19 cellular contexts compared by ENCODE assay signal in genomic region chr5:122673343-122673742, GRCh38.
A peak's percentile ranks its signal among the peaks of the same experiment; 100 is the strongest.
DNase-seq lines count a peak whose midpoint lies in the region; ATAC-seq and TF ChIP-seq lines count a peak whose summit lies in the region.
"Had no signal": no experiment of that assay in that cellular context is flagged by ENCODE, and none has a peak within 500 bp of the region (broad histone marks: within the 10 kb centered on the region; RNA-seq: fewer than 3 reads in every experiment).

No MANE protein-coding gene starts in this region.

- H3K4me3 ChIP-seq in astrocyte of the cerebellum (ENCODE audit: low read depth, low read length) = no peak overlapping the region
- no peak overlapping the region for H3K4me3 ChIP-seq in gastroesophageal sphincter
- H3K4me3 ChIP-seq: Peyer's patch, stomach, upper lobe of right lung had no signal

- H3K4me1 ChIP-seq in gastroesophageal sphincter = no peaks in the 10 kb centered on the region
- H3K4me1 ChIP-seq: Peyer's patch, stomach, upper lobe of right lung had no signal

- in situ Hi-C loops in astrocyte of the cerebellum (cut with HindIII; ENCODE audit: low sequenced_read_pairs) = no loop called here

- DNase-seq in AG20443 (ENCODE audit: low spot score) = peak; percentile 86
- DNase-seq in astrocyte of the cerebellum (ENCODE audit: low read depth) = peak; percentile 46
- peak; percentile 74 for DNase-seq in sciatic nerve (ENCODE audit: low spot score)
- no peak for DNase-seq in amniotic stem cell (lab: John Stamatoyannopoulos, UW)
- DNase-seq in activated T-cell treated with anti-CD3 and anti-CD28 coated beads, Interleukin-2, amount 50 U/mL, for 1 hour = no peak
- DNase-seq: activated CD4-positive, alpha-beta T cell treated with anti-CD3 and anti-CD28 coated beads, Interleukin-2, amount 10 ng/mL, durations not matched to agents 24 days and 14 days; activated naive CD8-positive, alpha-beta T cell treated with anti-CD3 and anti-CD28 coated beads, Interleukin-2, amount 10 ng/mL, durations not matched to agents 7 days and 5 days; caudate nucleus; mammary epithelial cell; MM.1S; NCI-H1417 treated with DMSO at 0.1 percent for 48 hours; NCI-H510A treated with DMSO at 0.1 percent for 48 hours; Peyer's patch; stimulated activated CD4-positive, alpha-beta T cell treated with anti-CD3 and anti-CD28 coated beads, Interleukin-12 subunit alpha, Interleukin-12 subunit beta, amount 100 ng/mL, for 4 hours; stomach; upper lobe of right lung had no signal

- peaks cover 5% of the 10 kb centered on the region for H3K27me3 ChIP-seq in gastroesophageal sphincter
- H3K27me3 ChIP-seq: Peyer's patch, upper lobe of right lung had no signal

- ATAC-seq in gastroesophageal sphincter = peak; percentile 65
- ATAC-seq in sciatic nerve = peak; percentile 98
- ATAC-seq in GM19395 (IDR thresholded peaks at IDR 0.05; ENCODE audit: unreplicated experiment) = no peak
- no peak for ATAC-seq in GM18858 (IDR thresholded peaks at IDR 0.05; ENCODE audit: unreplicated experiment)
- ATAC-seq: upper lobe of right lung had no signal

- no peaks in the 10 kb centered on the region for H3K36me3 ChIP-seq in gastroesophageal sphincter
- H3K36me3 ChIP-seq: Peyer's patch, stomach, upper lobe of right lung had no signal

- WGBS in gastroesophageal sphincter (ENCODE audit: low coverage in 1 of 2), 2 donors = 57 to 79% methylated on average over 3 of the region's 3 CpGs

- no peaks in the 10 kb centered on the region for H3K9me3 ChIP-seq in gastroesophageal sphincter
- H3K9me3 ChIP-seq: Peyer's patch, stomach, upper lobe of right lung had no signal

- TF ChIP-seq POLR2A in gastroesophageal sphincter (IDR thresholded peaks at IDR 0.05) = no peak

- no peak for TF ChIP-seq CTCF in astrocyte of the cerebellum (IDR thresholded peaks at IDR 0.05; ENCODE audit: low read depth, low read length, missing control alignments)
- no peak for TF ChIP-seq CTCF in gastroesophageal sphincter (IDR thresholded peaks at IDR 0.05)

- intact Hi-C loops in sciatic nerve (cut with DNase I) = no loop called here

- H3K27ac ChIP-seq in gastroesophageal sphincter = no peak overlapping the region
- H3K27ac ChIP-seq: Peyer's patch, stomach, upper lobe of right lung had no signal

- TF ChIP-seq EP300 in gastroesophageal sphincter (IDR thresholded peaks at IDR 0.05) = no peak

Comparison
In these comparisons a context has a peak if more than half of its experiments do, and no peak if none do; other contexts are left out.
1. DNase-seq: peak in AG20443 (single experiment), astrocyte of the cerebellum (single experiment) and sciatic nerve (single experiment); none in amniotic stem cell (single experiment) and activated T-cell treated with anti-CD3 and anti-CD28 coated beads, Interleukin-2, amount 50 U/mL, for 1 hour (single experiment).
2. ATAC-seq: peak in gastroesophageal sphincter (single experiment) and sciatic nerve (single experiment); none in GM19395 (single experiment) and GM18858 (single experiment).